Comparison of ENCODE assay signal across 19 cellular contexts in the genomic region with DNA sequence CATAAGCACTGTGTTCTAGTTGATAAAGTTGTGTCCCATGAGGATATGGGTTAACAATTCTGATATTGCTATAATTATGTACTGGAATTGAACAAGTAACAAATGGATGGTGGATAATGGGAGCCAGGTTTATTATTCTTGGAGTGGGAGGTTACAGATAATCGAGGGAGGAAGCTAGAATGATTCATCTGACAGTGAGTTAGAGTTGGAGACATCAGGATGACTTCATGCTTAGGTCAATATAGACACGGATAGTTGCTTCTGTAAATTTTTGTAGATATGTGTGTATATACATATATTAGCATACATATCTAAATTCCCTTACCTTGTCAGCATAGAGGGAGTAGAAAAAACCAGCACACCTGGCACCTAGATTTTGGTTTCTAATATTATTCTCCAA.
DNase-seq lines count a peak whose midpoint lies in the region; ATAC-seq, FAIRE-seq and TF ChIP-seq lines count a peak whose summit lies in the region.
"Had no signal": no experiment of that assay in that cellular context is flagged by ENCODE, and none has a peak within 500 bp of the region (broad histone marks: within the 10 kb centered on the region; RNA-seq: fewer than 3 reads in every experiment).

No MANE protein-coding gene starts in this region.

- H2BK12ac ChIP-seq in H9 (ENCODE audit: insufficient read length, low read depth, low read length): no peak overlapping the region

- H3K4ac ChIP-seq in H9 (ENCODE audit: low read depth, low read length): no peak overlapping the region

- no peaks in the 10 kb centered on the region for H4K20me1 ChIP-seq in astrocyte (ENCODE audit: insufficient read depth, low read length)
- H4K20me1 ChIP-seq in H9 (ENCODE audit: control insufficient read depth, insufficient read depth, insufficient read length): no peaks in the 10 kb centered on the region

- H3K27ac ChIP-seq in astrocyte (ENCODE audit: low read depth, low read length) (no peak overlapping the region), H9 (ENCODE audit: insufficient read length, low read depth, low read length) (no peak overlapping the region)
- H3K27ac ChIP-seq: GM23248 had no signal

- no peak overlapping the region for H2BK120ac ChIP-seq in H9 (ENCODE audit: low read depth, low read length, poor library complexity, severe bottlenecking)

- no peak for TF ChIP-seq CTCF in astrocyte (IDR thresholded peaks at IDR 0.05; ENCODE audit: insufficient read depth, low read depth, low read length)
- no peak for TF ChIP-seq CTCF in H9 (conservative IDR thresholded peaks at IDR 0.05)

- DNase-seq in astrocyte (ENCODE audit: low read depth) (no peak), kidney glomerular epithelial cell (lab: John Stamatoyannopoulos, UW) (peak; percentile 41), urothelium cell line (ENCODE audit: low spot score) (no peak), H9 (no peak), T1000 (lab: John Stamatoyannopoulos, UW) (no peak)
- DNase-seq: C1 segment of cervical spinal cord; Calu3; CD4-positive, alpha-beta memory T cell; COR-L47; DMS53; DMS79 treated with DMSO at 0.1 percent for 48 hours; GF-D8; GM23248; H7 had no signal

- no peak overlapping the region for H3K56ac ChIP-seq in H9 (ENCODE audit: insufficient read length, low read depth, low read length)

- H2AFZ ChIP-seq in astrocyte (ENCODE audit: low read depth, low read length): no peak overlapping the region
- H2AFZ ChIP-seq in H9 (ENCODE audit: low read length): no peak overlapping the region
- H2AFZ ChIP-seq: GM23248 had no signal

- no peaks in the 10 kb centered on the region for H3K79me1 ChIP-seq in H9 (ENCODE audit: insufficient read depth, low read depth, low read length, poor library complexity, severe bottlenecking)

- H4K91ac ChIP-seq in H9 (ENCODE audit: insufficient read length, low read depth, low read length): no peak overlapping the region

- H3K4me2 ChIP-seq in astrocyte (ENCODE audit: low read length) (no peak overlapping the region), H9 (ENCODE audit: insufficient read depth, insufficient read length, low read length) (no peak overlapping the region)

- H3T11ph ChIP-seq in H9 (ENCODE audit: low read length): no peak overlapping the region

- no peak overlapping the region for H2AK5ac ChIP-seq in H9 (ENCODE audit: insufficient read length, low read length)

- no peak overlapping the region for H2BK5ac ChIP-seq in H9 (ENCODE audit: insufficient read length, low read length)

- H2BK15ac ChIP-seq in H9 (ENCODE audit: low read depth, low read length): no peak overlapping the region

- H3K79me2 ChIP-seq in astrocyte (ENCODE audit: insufficient read depth, low read length): no peaks in the 10 kb centered on the region
- no peaks in the 10 kb centered on the region for H3K79me2 ChIP-seq in H9 (ENCODE audit: insufficient read depth, low read length)

- H3K9me3 Mint-ChIP-seq in astrocyte (ENCODE audit: unreplicated experiment) (peaks cover 3% of the 10 kb centered on the region), H9 (no peaks in the 10 kb centered on the region; a peak in 1 of 5 replicates)

- peak overlapping the region; percentile 20 for H3K27ac Mint-ChIP-seq in astrocyte (ENCODE audit: unreplicated experiment)
- no peak overlapping the region for H3K27ac Mint-ChIP-seq in H9
- H3K27ac Mint-ChIP-seq: CD4-positive, alpha-beta memory T cell had no signal

- H3K36me3 ChIP-seq in astrocyte (ENCODE audit: insufficient read depth, low read length): no peaks in the 10 kb centered on the region

- H3K18ac ChIP-seq in H9 (ENCODE audit: insufficient read length, low read depth, low read length): no peak overlapping the region

- H3K27me3 ChIP-seq in astrocyte (ENCODE audit: insufficient read depth, low read length) (no peaks in the 10 kb centered on the region), H9 (ENCODE audit: insufficient read depth, low read length) (no peaks in the 10 kb centered on the region)

- H3K9ac ChIP-seq in astrocyte (ENCODE audit: low read length) (no peak overlapping the region), H9 (ENCODE audit: extremely low read depth, insufficient read length, low read length) (no peak overlapping the region)
- H3K9ac ChIP-seq: GM23248 had no signal

- no CpG with 5 or more reads among the region's 2 CpGs for WGBS in H9 (ENCODE audit: extremely low coverage, insufficient read length, low lambda C conversion rate)

- H3K9me3 ChIP-seq in astrocyte (ENCODE audit: insufficient read depth, low read depth, low read length) (no peaks in the 10 kb centered on the region), H9 (ENCODE audit: control insufficient read depth, low read depth, low read length) (no peaks in the 10 kb centered on the region)

- H3K4me1 Mint-ChIP-seq in astrocyte (ENCODE audit: low read depth, unreplicated experiment) (peaks cover 30% of the 10 kb centered on the region), H9 (peaks cover 4% of the 10 kb centered on the region in 2 experiments)
- H3K4me1 Mint-ChIP-seq: CD4-positive, alpha-beta memory T cell had no signal

- H3K4me3 ChIP-seq in astrocyte (ENCODE audit: insufficient read depth, low read depth, low read length): no peak overlapping the region
- H3K4me3 ChIP-seq: GM23248 had no signal

- no peaks in the 10 kb centered on the region for H3K23me2 ChIP-seq in H9 (ENCODE audit: insufficient read length, low read depth, low read length, poor library complexity, severe bottlenecking)

- no peak for ATAC-seq in GM21737 (IDR thresholded peaks at IDR 0.05; ENCODE audit: unreplicated experiment)
- ATAC-seq: HCT116 had no signal

- H3K36me3 Mint-ChIP-seq in astrocyte (ENCODE audit: low read depth, unreplicated experiment) (no peaks in the 10 kb centered on the region), H9 (ENCODE audit: insufficient read depth in 1 of 3, low read depth in 3 of 3) (no peaks in the 10 kb centered on the region)
- H3K36me3 Mint-ChIP-seq: CD4-positive, alpha-beta memory T cell had no signal

- no peak overlapping the region for H2BK20ac ChIP-seq in H9 (ENCODE audit: low read depth, low read length, poor library complexity, severe bottlenecking)

- H4K5ac ChIP-seq in H9 (ENCODE audit: insufficient read length, low read depth, low read length): no peak overlapping the region

- H4K8ac ChIP-seq in H9 (replicated peaks; ENCODE audit: insufficient read length, low read depth, low read length): no peak overlapping the region

- H3K14ac ChIP-seq in H9 (ENCODE audit: insufficient read depth, low read length): no peak overlapping the region

- FAIRE-seq in astrocyte (lab: Jason Lieb, UNC) (no peak), urothelium cell line (lab: Jason Lieb, UNC) (peak; percentile 40)
- FAIRE-seq: GM12891, GM18507, H1 had no signal

- no peaks in the 10 kb centered on the region for H3K4me1 ChIP-seq in astrocyte (ENCODE audit: insufficient read depth, low read length)
- no peaks in the 10 kb centered on the region for H3K4me1 ChIP-seq in H9 (ENCODE audit: insufficient read depth, low read length)

- no peak overlapping the region for H3K4me3 Mint-ChIP-seq in astrocyte (ENCODE audit: unreplicated experiment)
- no peak overlapping the region for H3K4me3 Mint-ChIP-seq in H9
- H3K4me3 Mint-ChIP-seq: CD4-positive, alpha-beta memory T cell had no signal

- H3K23ac ChIP-seq in H9 (ENCODE audit: insufficient read length, low read depth, low read length): no peak overlapping the region

- H3K27me3 Mint-ChIP-seq in astrocyte (ENCODE audit: low read depth, unreplicated experiment) (no peaks in the 10 kb centered on the region), H9 (ENCODE audit: low read depth) (no peaks in the 10 kb centered on the region; the same call in 1 of the 2 replicates)
